In the genomic region with DNA sequence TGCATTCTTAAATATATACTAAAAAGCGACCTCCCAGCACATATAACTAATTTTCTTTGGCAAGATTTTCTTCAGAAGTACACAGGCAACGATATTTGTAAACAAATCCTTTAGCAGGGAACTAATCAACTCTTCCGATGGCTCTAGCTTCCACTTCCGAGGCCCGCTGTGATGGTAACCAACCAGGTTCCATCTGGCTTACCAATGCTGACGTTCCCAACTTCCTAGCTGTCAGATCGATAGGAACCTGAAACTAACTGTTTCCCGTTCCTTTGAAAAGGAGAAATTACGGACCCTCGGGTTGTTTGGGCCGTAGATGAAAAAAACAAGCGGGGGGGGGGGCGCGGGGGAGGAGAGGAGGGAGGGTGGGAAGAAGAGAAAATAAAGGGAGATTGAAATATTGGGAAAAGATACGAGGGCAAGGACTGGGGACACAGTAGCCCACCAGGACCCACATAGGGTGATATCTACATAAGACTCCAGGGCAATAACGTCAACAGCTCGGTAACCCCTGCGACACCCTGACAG, we compare ENCODE assay signal across 8 cellular contexts. TPM values are rescaled to one million over a fixed set of nuclear protein-coding genes. Genes with fewer than 3 reads are reported as not detected.
A peak's percentile ranks its signal among the peaks of the same experiment; 100 is the strongest.
DNase-seq lines count a peak whose midpoint lies in the region; ATAC-seq, FAIRE-seq and TF ChIP-seq lines count a peak whose summit lies in the region.

No MANE protein-coding gene starts in this region.

- no peaks in the 10 kb centered on the region for H3K9me2 ChIP-seq in HCT116 (ENCODE audit: insufficient read depth)

- intact Hi-C loops in HCT116 (cut with micrococcal nuclease): no loop called here
- intact Hi-C loops in K562 (cut with micrococcal nuclease): no loop called here

- peak overlapping the region; percentile 78 for H3K4me2 ChIP-seq in HCT116 (ENCODE audit: low read length)
- H3K4me2 ChIP-seq in K562 (ENCODE audit: insufficient read depth, low read length): peak overlapping the region; percentile 83

- H3K9ac ChIP-seq in HCT116 (ENCODE audit: low read length) (peak overlapping the region; percentile 76), K562 (ENCODE audit: insufficient read depth in 1 of 2, low read depth in 2 of 2, low read length in 2 of 2) (peak overlapping the region; percentile 95 to 96), iPS-18a (ENCODE audit: low read length) (peak overlapping the region; percentile 66)

- peak overlapping the region; percentile 84 to 93 for H3K4me3 ChIP-seq in HCT116 (replicated peaks in 1 of 2; ENCODE audit: low read depth in 1 of 2, low read length in 2 of 2)
- H3K4me3 ChIP-seq in Peyer's patch: peak overlapping the region; percentile 91 to 98 (median 94)
- peak overlapping the region; percentile 92 for H3K4me3 ChIP-seq in K562
- H3K4me3 ChIP-seq in iPS-18a (ENCODE audit: low read length): peak overlapping the region; percentile 91
- H3K4me3 ChIP-seq in skeletal muscle cell (ENCODE audit: low read depth, low read length): peak overlapping the region; percentile 91

- WGBS in K562 (ENCODE audit: insufficient coverage, low coverage, missing lambda C conversion rate): 1% methylated on average over 14 of the region's 18 CpGs

- no peaks in the 10 kb centered on the region for H4K20me1 ChIP-seq in HCT116 (ENCODE audit: insufficient read depth)
- no peaks in the 10 kb centered on the region for H4K20me1 ChIP-seq in K562 (replicated peaks; ENCODE audit: control insufficient read depth, insufficient read depth, low read length)

- H3K4me1 ChIP-seq in HCT116 (ENCODE audit: control insufficient read depth in 1 of 2, insufficient read depth in 2 of 2, low read length in 2 of 2) (peaks cover 9 to 23% of the 10 kb centered on the region in 2 experiments; a peak in 3 of 4 replicates), Peyer's patch (peaks cover 0 to 20% (median 9%) of the 10 kb centered on the region in 4 donors), K562 (replicated peaks in 1 of 2; ENCODE audit: control insufficient read depth in 2 of 2, insufficient read depth in 2 of 2, low read length in 2 of 2) (peaks cover 0 to 14% of the 10 kb centered on the region in 2 experiments; a peak in 3 of 5 replicates), iPS-18a (ENCODE audit: control insufficient read depth, low read depth, low read length) (peaks cover 7% of the 10 kb centered on the region)

- H3K27me3 ChIP-seq in HCT116 (ENCODE audit: insufficient read depth, low read length) (no peaks in the 10 kb centered on the region), Peyer's patch (no peaks in the 10 kb centered on the region), K562 (ENCODE audit: control insufficient read depth in 2 of 2, insufficient read depth in 2 of 2, low read length in 2 of 2) (no peaks in the 10 kb centered on the region), iPS-18a (ENCODE audit: control insufficient read depth, insufficient read depth, low read length) (no peaks in the 10 kb centered on the region)

- TF ChIP-seq CTCF in HCT116 (IDR thresholded peaks at IDR 0.05 in 2 of 3, conservative IDR thresholded peaks at IDR 0.05 in 1 of 3; ENCODE audit: borderline replicate concordance in 1 of 3, insufficient read depth in 1 of 3, low read depth in 2 of 3, low read length in 2 of 3) (no peak), Peyer's patch (IDR thresholded peaks at IDR 0.05) (no peak), K562 (IDR thresholded peaks at IDR 0.05 in 2 of 3, conservative IDR thresholded peaks at IDR 0.05 in 1 of 3; ENCODE audit: insufficient read depth in 2 of 3, low read depth in 1 of 3, low read length in 3 of 3) (no peak)

- H3K27ac ChIP-seq in HCT116 (ENCODE audit: low read depth, low read length) (peak overlapping the region; percentile 75), Peyer's patch (peak overlapping the region; percentile 96 to 97 (median 96)), K562 (ENCODE audit: extremely low read depth, low read depth, low read length) (peak overlapping the region; percentile 94), iPS-18a (ENCODE audit: low read length) (peak overlapping the region; percentile 11)

- ATAC-seq in HCT116: peak; percentile 32
- ATAC-seq in K562: peak; percentile 59
- ATAC-seq in esophagus mucosa: no peak
- ATAC-seq in GM18873 (IDR thresholded peaks at IDR 0.05; ENCODE audit: low FRiP score, unreplicated experiment): no peak

- in situ Hi-C loops in K562 (cut with MboI): no loop called here

- TF ChIP-seq EP300 in K562 (IDR thresholded peaks at IDR 0.05; ENCODE audit: low read length): no peak

- no peak for TF ChIP-seq RAD21 in HCT116 (IDR thresholded peaks at IDR 0.05; ENCODE audit: low read depth)
- TF ChIP-seq RAD21 in K562 (CRISPR knock-in tag; conservative IDR thresholded peaks at IDR 0.05 in 1 of 2, IDR thresholded peaks at IDR 0.05 in 1 of 2): no peak

- H3K79me2 ChIP-seq in HCT116 (ENCODE audit: insufficient read depth, low read length): peaks cover 51% of the 10 kb centered on the region
- peaks cover 42% of the 10 kb centered on the region for H3K79me2 ChIP-seq in K562 (ENCODE audit: control insufficient read depth, insufficient read depth, low read length)

- H2AFZ ChIP-seq in HCT116 (ENCODE audit: low read depth, low read length, poor library complexity, severe bottlenecking) (no peak overlapping the region), K562 (ENCODE audit: low read depth, low read length) (peak overlapping the region; percentile 97)

- FAIRE-seq in K562 (lab: Jason Lieb, UNC): peak; percentile 83

- DNase-seq in DMS79 (lab: John Stamatoyannopoulos, UW) (peak; percentile 25), HCT116 (ENCODE audit: low read depth, low spot score) (no peak), Peyer's patch (peak in 2 of 3 donors; percentile 28 to 62), K562 (ENCODE audit: extremely low read depth in 1 of 4, low spot score in 3 of 4) (peak in 2 of 4 experiments; percentile 9 to 47), skeletal muscle cell (ENCODE audit: low read depth) (no peak)

- RAD21 ChIA-PET in HCT116 (lab: Charles Lee; ENCODE audit: low non-redundant PET in 1 of 2, low total read pairs in 2 of 2, uncharacterized antibody in 2 of 2, unreplicated experiment in 2 of 2): no interaction called here

- TF ChIP-seq POLR2A in HCT116 (IDR thresholded peaks at IDR 0.05; ENCODE audit: borderline replicate concordance, extremely low read depth, insufficient read depth, insufficient read length) (no peak), Peyer's patch (IDR thresholded peaks at IDR 0.05) (no peak), K562 (conservative IDR thresholded peaks at IDR 0.05) (no peak)

- CTCF ChIA-PET in HCT116 (lab: Charles Lee) (interaction anchor here (1.9 kb wide), 1 partner anchor 13 kb away, joined by 9 read pairs; no protein-coding TSS in a partner anchor), K562 (lab: Yijun Ruan, JAX; ENCODE audit: low intra/inter-chr PET ratio) (no interaction called here)

- BruUV-seq in HCT116 (replicated peaks; lab: Mats Ljungman, UMichigan) (no TSS peak), K562 (replicated peaks; lab: Mats Ljungman, UMichigan) (no TSS peak)

- POLR2A ChIA-PET in HCT116 (lab: Charles Lee) (interaction anchor here (0.7 to 3.0 kb wide), 13 partner anchors 9 to 979 kb away, joined by 3 to 15 read pairs (median 4); a partner anchor contains a TSS), K562 (lab: Yijun Ruan, JAX) (interaction anchor here (0.7 to 2.8 kb wide), 15 partner anchors 8 to 1268 kb away, joined by 3 to 10 read pairs (median 5); no protein-coding TSS in a partner anchor)

- H3K36me3 ChIP-seq in HCT116 (ENCODE audit: control insufficient read depth in 1 of 2, insufficient read depth in 2 of 2, low read length in 2 of 2): peaks cover 9 to 11% of the 10 kb centered on the region in 2 experiments; a peak in 3 of 4 replicates
- peaks cover 0 to 13% (median 0%) of the 10 kb centered on the region in 3 donors for H3K36me3 ChIP-seq in Peyer's patch
- peaks cover 32% of the 10 kb centered on the region for H3K36me3 ChIP-seq in K562 (ENCODE audit: control insufficient read depth, insufficient read depth, low read length)
- H3K36me3 ChIP-seq in iPS-18a (ENCODE audit: control insufficient read depth, low read depth, low read length): peaks cover 8% of the 10 kb centered on the region

- H3K9me3 ChIP-seq in HCT116 (ENCODE audit: control insufficient read depth in 1 of 2, insufficient read depth in 1 of 2, low read depth in 1 of 2, low read length in 2 of 2) (no peaks in the 10 kb centered on the region), Peyer's patch (no peaks in the 10 kb centered on the region), K562 (replicated peaks; ENCODE audit: control insufficient read depth, insufficient read depth, low read depth, low read length) (no peaks in the 10 kb centered on the region; the same call in 1 of the 2 replicates), iPS-18a (ENCODE audit: control insufficient read depth, low read depth, low read length) (no peaks in the 10 kb centered on the region)

- no peaks in the 10 kb centered on the region for H3K9me1 ChIP-seq in K562 (ENCODE audit: control insufficient read depth, insufficient read depth, low read length)

TF ChIP-seq in K562, 482 proteins besides CTCF, POLR2A, EP300 and RAD21 (continues in another document):
- no peak for TF ChIP-seq PCBP2 (IDR thresholded peaks at IDR 0.05; ENCODE audit: low read depth, low read length, poor library complexity, severe bottlenecking)

RNA-seq across cellular contexts. Expression of a gene that starts 0.5 kb away (rescaled TPM):
- total RNA-seq in HCT116 (2021; ENCODE audit: unreplicated experiment): 31.8 TPM
- 21.2 and 27.9 TPM in 2 replicates for polyA plus RNA-seq in HCT116 (2012)
- total RNA-seq in Peyer's patch: 10 to 100 TPM; 15.1 to 31.4 (median 26.0) TPM
- total RNA-seq in K562 (2011; cell fraction: chromatin; rRNA removed; ENCODE audit: low replicate concordance): 16.0 and 22.7 TPM in 2 replicates
- 12.8 and 13.5 TPM in 2 replicates for total RNA-seq in K562 (2011; cell fraction: nucleolus; rRNA removed)
- total RNA-seq in K562 (2011; cell fraction: nucleoplasm; rRNA removed): 19.7 and 20.3 TPM in 2 replicates
- total RNA-seq in K562 (2014; rRNA removed): 41.9 and 43.8 TPM in 2 replicates
- 68.6 and 80.2 TPM in 2 replicates for total RNA-seq in K562 (2014; rRNA removed; fragmentation: Illumina TruSeq; extraction: Trizol)
- 62.8 and 66.0 TPM in 2 replicates for total RNA-seq in K562 (2015; rRNA removed; fragmentation: Illumina TruSeq; extraction: Trizol)
- total RNA-seq in K562 (2021): 34.5 and 35.3 TPM in 2 replicates
- 49.7 and 67.3 TPM in 2 replicates for polyA plus RNA-seq in K562 (2011; rRNA removed)
- polyA plus RNA-seq in K562 (2011; cell fraction: cytosol; rRNA removed): 19.0 and 37.1 TPM in 2 replicates
- 11.8 and 18.3 TPM in 2 replicates for polyA plus RNA-seq in K562 (2011; cell fraction: nucleus; rRNA removed)
- 29.3 and 39.5 TPM in 2 replicates for polyA plus RNA-seq in K562 (2012)
- 63.5 and 64.5 TPM in 2 replicates for polyA plus RNA-seq in K562 (2014; fragmentation: Illumina TruSeq; extraction: Trizol)
- polyA plus RNA-seq in K562 (2014; fragmentation: Nextera tagmentation; extraction: Ambion mirVana): 100 to 1,000 TPM in 1 of 2 experiments, 10 to 100 TPM in 1; 94.1 to 113 TPM
- polyA plus RNA-seq in K562 (2014; rRNA removed): 59.0 and 60.7 TPM in 2 replicates
- polyA minus RNA-seq in K562 (2011; rRNA and poly(A)+ RNA removed): 60.3 and 65.6 TPM in 2 replicates
- polyA minus RNA-seq in K562 (2011; cell fraction: cytosol; rRNA and poly(A)+ RNA removed): 14.8 and 18.2 TPM in 2 replicates
- polyA minus RNA-seq in K562 (2011; cell fraction: nucleus; rRNA and poly(A)+ RNA removed): 8.3 and 14.3 TPM in 2 replicates
- total RNA-seq in esophagus mucosa: 15.4 TPM

Comparison
In these comparisons a context has a peak if more than half of its experiments do, and no peak if none do; other contexts are left out.
1. DNase-seq: peak in DMS79 (single experiment) and Peyer's patch (2 of 3); none in HCT116 (single experiment) and skeletal muscle cell (single experiment).
2. ATAC-seq: peak in HCT116 (single experiment) and K562 (single experiment); none in esophagus mucosa (single experiment) and GM18873 (single experiment).
3. H3K27ac ChIP-seq: peak in every context shown above with its lines; median percentile 96 in Peyer's patch; 94 in K562; 75 in HCT116; 11 in iPS-18a.
4. Peak in every context shown above with its lines, with median percentiles within 50 percentile points of each other: H3K4me3 ChIP-seq and H3K9ac ChIP-seq.